In genomic region chr6:52918771-52919170, GRCh38 we compare ENCODE assay signal across 1 cellular context.
A peak's percentile ranks its signal among the peaks of the same experiment; 100 is the strongest.
TF ChIP-seq lines count a peak whose summit lies in the region.
"Not testable (repeated sequence)": the region's sequence is repeated elsewhere in the genome, so short reads cannot be mapped to it uniquely, and the experiment has no call there.

No MANE protein-coding gene starts in this region.

TF ChIP-seq in HepG2, 621 proteins besides CTCF, POLR2A, EP300 and RAD21:
- peak; percentile 59; the same call in 1 of the 2 replicates for TF ChIP-seq CEBPG (CRISPR knock-in tag; IDR thresholded peaks at IDR 0.05)
- TF ChIP-seq ZNF12 (CRISPR knock-in tag; IDR thresholded peaks at IDR 0.05), result 0 out of 2 replicates have a peak, but pooled peaks have one; percentile 20
- TF ChIP-seq TCF7L2 (IDR thresholded peaks at IDR 0.05; ENCODE audit: low read depth, low read length), result 0 out of 2 replicates have a peak, but pooled peaks have one; percentile 34
- not testable (repeated sequence) for TF ChIP-seq LCORL (IDR thresholded peaks at IDR 0.05)
- TF ChIP-seq LCORL (CRISPR knock-in tag; IDR thresholded peaks at IDR 0.05), result 0 out of 2 replicates have a peak, but pooled peaks have one; percentile 12
- TF ChIP-seq CEBPB (IDR thresholded peaks at IDR 0.05; ENCODE audit: borderline replicate concordance, low read depth, low read length), result peak; percentile 52; the same call in 1 of the 2 replicates
TF ChIP-seq in HepG2: peak in this region for 5; not testable (repeated sequence) for 616.
